ENCODE assay signal across 6 cellular contexts in the genomic region with DNA sequence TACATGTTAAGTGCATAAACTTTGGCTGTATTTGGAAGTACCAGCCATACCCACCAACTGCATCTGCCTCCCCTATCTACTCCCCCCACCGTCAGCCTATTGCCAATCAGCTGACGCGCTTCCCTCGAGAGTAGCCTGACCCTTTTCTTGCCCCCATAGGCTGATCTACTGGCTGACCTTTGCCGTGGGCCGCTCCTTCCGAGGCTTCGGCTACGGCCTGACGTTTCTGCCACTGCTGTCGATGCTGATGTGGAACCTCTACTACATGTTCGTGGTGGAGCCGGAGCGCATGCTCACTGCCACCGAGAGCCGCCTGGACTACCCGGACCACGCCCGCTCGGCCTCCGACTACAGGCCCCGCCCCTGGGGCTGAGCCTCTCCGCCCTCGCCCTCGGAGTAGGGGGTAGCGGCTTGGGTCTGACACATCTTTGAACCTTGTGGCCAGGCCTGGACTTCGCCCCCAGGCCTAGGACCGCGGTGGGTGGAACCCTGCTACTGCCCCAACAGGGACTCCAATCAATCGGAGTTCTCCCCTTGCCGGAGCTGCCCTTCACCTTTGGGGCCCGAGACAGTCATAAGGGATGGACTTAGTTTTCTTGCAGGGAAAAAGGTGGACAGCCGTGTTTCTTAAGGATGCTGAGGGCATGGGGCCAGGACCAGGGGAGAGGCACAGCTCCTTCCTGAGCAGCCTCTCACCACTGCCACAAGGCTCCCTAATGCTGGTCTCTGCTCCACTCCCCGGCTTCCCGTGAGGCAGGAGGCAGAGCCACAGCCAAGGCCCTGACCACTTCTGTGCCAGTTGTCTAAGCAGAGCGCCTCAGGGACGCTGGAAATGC. TPM values are rescaled to one million over a fixed set of nuclear protein-coding genes. Genes with fewer than 3 reads are reported as not detected.
DNase-seq lines count a peak whose midpoint lies in the region; ATAC-seq and TF ChIP-seq lines count a peak whose summit lies in the region.

No MANE protein-coding gene starts in this region.

- CTCF ChIA-PET in Calu3 (lab: Charles Lee): interaction anchor here (0.5 to 1.0 kb wide), 4 partner anchors 9 to 283 kb away, joined by 3 to 6 read pairs (median 3); a partner anchor contains a TSS

- H3K36me3 Mint-ChIP-seq in Calu3 (ENCODE audit: insufficient read depth, unreplicated experiment): peaks cover 31% of the 10 kb centered on the region
- H3K36me3 Mint-ChIP-seq in dendritic cell treated with granulocyte-macrophage colony-stimulating factor and Interleukin-4, amounts not matched to agents 40 ng/mL and 50 ng/mL, for 4 days (ENCODE audit: low read depth): peaks cover 71% of the 10 kb centered on the region

- H3K9ac ChIP-seq in MM.1S (ENCODE audit: low read length): no peak overlapping the region

- H3K79me2 ChIP-seq in MM.1S (ENCODE audit: low read length): peaks cover 9% of the 10 kb centered on the region

- no peaks in the 10 kb centered on the region for H4K20me1 ChIP-seq in MM.1S (ENCODE audit: insufficient read depth, low read length)

- H3K9me3 ChIP-seq in MM.1S (replicated peaks; ENCODE audit: insufficient read depth, low read length): no peaks in the 10 kb centered on the region

- H3K4me1 ChIP-seq in MM.1S (ENCODE audit: low read length): peaks cover 10% of the 10 kb centered on the region; the same call in 1 of the 2 replicates

- H3K27ac ChIP-seq in MM.1S (ENCODE audit: low read length): no peak overlapping the region

- DNase-seq in Calu3 (peak; percentile 92), MM.1S (peak; percentile 15), middle frontal gyrus (ENCODE audit: extremely low spot score, low spot score) (peak; percentile 53), NCI-H345 (lab: John Stamatoyannopoulos, UW) (no peak)

- BruUV-seq in Calu3 (replicated peaks; lab: Mats Ljungman, UMichigan): no TSS peak

- no peaks in the 10 kb centered on the region for H3K27me3 Mint-ChIP-seq in Calu3 (ENCODE audit: unreplicated experiment)
- peaks cover 1% of the 10 kb centered on the region for H3K27me3 Mint-ChIP-seq in dendritic cell treated with granulocyte-macrophage colony-stimulating factor and Interleukin-4, amounts not matched to agents 40 ng/mL and 50 ng/mL, for 4 days

- H3K4me3 Mint-ChIP-seq in Calu3 (ENCODE audit: low read depth, unreplicated experiment): peak overlapping the region; percentile 76
- peak overlapping the region; percentile 74 for H3K4me3 Mint-ChIP-seq in dendritic cell treated with granulocyte-macrophage colony-stimulating factor and Interleukin-4, amounts not matched to agents 40 ng/mL and 50 ng/mL, for 4 days

- no peak overlapping the region for H3K4me3 ChIP-seq in MM.1S (ENCODE audit: low read length)

- no peaks in the 10 kb centered on the region for H3F3A ChIP-seq in MM.1S (ENCODE audit: insufficient read depth, low read length)

- peak overlapping the region; percentile 13; the same call in 1 of the 2 replicates for H3K4me2 ChIP-seq in MM.1S (ENCODE audit: low read depth, low read length)

- peaks cover 35% of the 10 kb centered on the region for H3K4me1 Mint-ChIP-seq in Calu3 (ENCODE audit: low read depth, unreplicated experiment)
- H3K4me1 Mint-ChIP-seq in dendritic cell treated with granulocyte-macrophage colony-stimulating factor and Interleukin-4, amounts not matched to agents 40 ng/mL and 50 ng/mL, for 4 days (ENCODE audit: low read depth): peaks cover 53% of the 10 kb centered on the region

- intact Hi-C loops in Calu3 (cut with micrococcal nuclease; ENCODE audit: unreplicated experiment): no loop called here
- intact Hi-C loops in dendritic cell treated with granulocyte-macrophage colony-stimulating factor and Interleukin-4, amounts not matched to agents 40 ng/mL and 50 ng/mL, for 4 days (cut with micrococcal nuclease): no loop called here

- no peaks in the 10 kb centered on the region for H3K9me2 ChIP-seq in MM.1S (replicated peaks; ENCODE audit: insufficient read depth, low read length)

- no peaks in the 10 kb centered on the region for H3K36me3 ChIP-seq in MM.1S (replicated peaks; ENCODE audit: insufficient read depth, low read length)

- H2AFZ ChIP-seq in MM.1S (ENCODE audit: low read length): no peak overlapping the region

- no peaks in the 10 kb centered on the region for H3K9me3 Mint-ChIP-seq in Calu3 (ENCODE audit: low read depth, unreplicated experiment)
- H3K9me3 Mint-ChIP-seq in dendritic cell treated with granulocyte-macrophage colony-stimulating factor and Interleukin-4, amounts not matched to agents 40 ng/mL and 50 ng/mL, for 4 days: no peaks in the 10 kb centered on the region

- TF ChIP-seq CTCF in Calu3 (IDR thresholded peaks at IDR 0.05; ENCODE audit: unreplicated experiment) (no peak), MM.1S (IDR thresholded peaks at IDR 0.05; ENCODE audit: low read length) (no peak)

- no peaks in the 10 kb centered on the region for H3K27me3 ChIP-seq in MM.1S (replicated peaks; ENCODE audit: insufficient read depth, low read length)

- ATAC-seq in HG03095 (IDR thresholded peaks at IDR 0.05; ENCODE audit: unreplicated experiment): no peak

- H3K27ac Mint-ChIP-seq in Calu3 (ENCODE audit: unreplicated experiment): peak overlapping the region; percentile 68
- peak overlapping the region; percentile 81 for H3K27ac Mint-ChIP-seq in dendritic cell treated with granulocyte-macrophage colony-stimulating factor and Interleukin-4, amounts not matched to agents 40 ng/mL and 50 ng/mL, for 4 days

RNA-seq across cellular contexts. Expression of a gene that starts 4.0 kb away (rescaled TPM):
- 31.0 and 39.7 TPM in 2 replicates for total RNA-seq in Calu3 (2022)

RNA-seq across cellular contexts. Expression of a gene that starts 7.3 kb away (rescaled TPM):
- 12.8 and 12.9 TPM in 2 replicates for total RNA-seq in Calu3 (2022)

RNA-seq across cellular contexts. Expression of a gene that starts 7.7 kb away (rescaled TPM):
- 0.81 and 1.5 TPM in 2 replicates for total RNA-seq in Calu3 (2022)

RNA-seq across cellular contexts. Expression of a gene that starts 8.8 kb away (rescaled TPM):
- 117 and 118 TPM in 2 replicates for total RNA-seq in Calu3 (2022)

RNA-seq across cellular contexts. Expression of a gene that starts 43.6 kb away (rescaled TPM):
- total RNA-seq in Calu3 (2022): 20.4 and 21.2 TPM in 2 replicates
